8 cellular contexts compared by ENCODE assay signal in genomic region chr13:100089633-100090032, GRCh38. TPM values are rescaled to one million over a fixed set of nuclear protein-coding genes. Genes with fewer than 3 reads are reported as not detected.
DNase-seq lines count a peak whose midpoint lies in the region; ATAC-seq, FAIRE-seq and TF ChIP-seq lines count a peak whose summit lies in the region.

No MANE protein-coding gene starts in this region.

- H3K27me3 ChIP-seq in stomach = no peaks in the 10 kb centered on the region

- FAIRE-seq in A549 (lab: Jason Lieb, UNC) = no peak

- H3K27ac ChIP-seq in A549 = peak overlapping the region; percentile 74 to 92
- peak overlapping the region; percentile 86 to 92 (median 91) for H3K27ac ChIP-seq in stomach

- peak overlapping the region; percentile 83 to 92 for H3K27ac Mint-ChIP-seq in activated naive CD4-positive, alpha-beta T cell treated with anti-CD3 and anti-CD28 coated beads, Interleukin-2, amount 50 U/mL, for 72 hours

- no peaks in the 10 kb centered on the region for H3K9me3 Mint-ChIP-seq in activated naive CD4-positive, alpha-beta T cell treated with anti-CD3 and anti-CD28 coated beads, Interleukin-2, amount 50 U/mL, for 72 hours

- H3K4me2 ChIP-seq in A549 = peak overlapping the region; percentile 76

- H3K4me1 ChIP-seq in A549 (peaks cover 17% of the 10 kb centered on the region; the same call in 2 of the 3 replicates), stomach (peaks cover 16 to 57% (median 45%) of the 10 kb centered on the region in 4 donors)

- TF ChIP-seq POLR2A in A549 (IDR thresholded peaks at IDR 0.05; ENCODE audit: low read length) (no peak), stomach (IDR thresholded peaks at IDR 0.05) (no peak)

- H3K36me3 ChIP-seq in stomach = peaks cover 0 to 9% (median 0%) of the 10 kb centered on the region in 4 donors

- TF ChIP-seq RAD21 in A549 (conservative IDR thresholded peaks at IDR 0.05 in 1 of 2, IDR thresholded peaks at IDR 0.05 in 1 of 2) = no peak

- no peaks in the 10 kb centered on the region for H3K9me3 ChIP-seq in A549
- H3K9me3 ChIP-seq in stomach = no peaks in the 10 kb centered on the region

- CTCF ChIA-PET in A549 (lab: Yijun Ruan, JAX) = interaction anchor here (1.5 kb wide), 1 partner anchor 173 kb away, joined by 3 read pairs; no protein-coding TSS in a partner anchor

- H3K4me3 ChIP-seq in A549 (peak overlapping the region; percentile 95), stomach (peak overlapping the region; percentile 77 to 94 (median 79))

- intact Hi-C loops in stomach (cut with DNase I; ENCODE audit: low total_unique reads) = no loop called here

- TF ChIP-seq CTCF in A549 (IDR thresholded peaks at IDR 0.05) (no peak), stomach (IDR thresholded peaks at IDR 0.05) (no peak)

- POLR2A ChIA-PET in A549 (lab: Yijun Ruan, JAX) = interaction anchor here (1.4 to 1.7 kb wide), 2 partner anchors 42 to 109 kb away, joined by 3 to 15 read pairs; partner anchors contain the start of gene ZIC2

- WGBS in A549 (ENCODE audit: missing lambda C conversion rate) = 3% methylated on average over 5 of the region's 5 CpGs
- 1 to 5% (median 1%) methylated on average over 5 of the region's 5 CpGs for WGBS in stomach, 5 donors

- no peaks in the 10 kb centered on the region for H3K36me3 Mint-ChIP-seq in activated naive CD4-positive, alpha-beta T cell treated with anti-CD3 and anti-CD28 coated beads, Interleukin-2, amount 50 U/mL, for 72 hours

- TF ChIP-seq EP300 in A549 (IDR thresholded peaks at IDR 0.05) = no peak
- no peak for TF ChIP-seq EP300 in stomach (IDR thresholded peaks at IDR 0.05)

- DNase-seq in A549 (ENCODE audit: low read depth in 1 of 2, low spot score in 1 of 2) (no peak), iris pigment epithelial cell (ENCODE audit: low read depth) (peak; percentile 43), stomach (no peak), middle frontal gyrus (ENCODE audit: extremely low spot score, low spot score) (no peak), NCI-H2227 treated with DMSO at 0.1 percent for 48 hours (lab: John Stamatoyannopoulos, UW) (no peak)
- no peak for DNase-seq in activated naive CD4-positive, alpha-beta T cell treated with anti-CD3 and anti-CD28 coated beads, Interleukin-2, amount 50 U/mL, for 72 hours (ENCODE audit: low spot score in 2 of 2)

- peak in 1 of 2 experiments; percentile 5; a peak in 3 of 6 replicates for ATAC-seq in A549
- peak; percentile 35 for ATAC-seq in GM18502 (IDR thresholded peaks at IDR 0.05; ENCODE audit: poor library complexity, unreplicated experiment)
- ATAC-seq in HG03175 (IDR thresholded peaks at IDR 0.05; ENCODE audit: unreplicated experiment) = peak; percentile 37
- peak; percentile 57 to 64 for ATAC-seq in activated naive CD4-positive, alpha-beta T cell treated with anti-CD3 and anti-CD28 coated beads, Interleukin-2, amount 50 U/mL, for 72 hours

TF ChIP-seq in A549, 52 proteins besides CTCF, POLR2A, EP300 and RAD21:
- no peak for TF ChIP-seq CBX8 (IDR thresholded peaks at IDR 0.05)
- no peak for TF ChIP-seq HOXB13 (CRISPR knock-in tag; IDR thresholded peaks at IDR 0.05; ENCODE audit: low read depth)
- no peak for TF ChIP-seq USF2 (IDR thresholded peaks at IDR 0.05)
- no peak for TF ChIP-seq FOSB (CRISPR knock-in tag; IDR thresholded peaks at IDR 0.05)
- no peak for TF ChIP-seq CHD2 (IDR thresholded peaks at IDR 0.05; ENCODE audit: low read length, partially characterized antibody)
- no peak for TF ChIP-seq HES2 (IDR thresholded peaks at IDR 0.05)
- TF ChIP-seq JUN (IDR thresholded peaks at IDR 0.05) = no peak
- TF ChIP-seq EHMT2 (IDR thresholded peaks at IDR 0.05; ENCODE audit: low read depth) = no peak
- no peak for TF ChIP-seq ESRRA (IDR thresholded peaks at IDR 0.05; ENCODE audit: borderline replicate concordance, low read length)
- TF ChIP-seq BHLHE40 (IDR thresholded peaks at IDR 0.05; ENCODE audit: low read depth, low read length) = no peak
- no peak for TF ChIP-seq PHF8 (IDR thresholded peaks at IDR 0.05; ENCODE audit: borderline replicate concordance, low read depth)
- no peak for TF ChIP-seq ELK1 (IDR thresholded peaks at IDR 0.05; ENCODE audit: low read depth, low read length)
- TF ChIP-seq NPAS2 (CRISPR knock-in tag; IDR thresholded peaks at IDR 0.05; ENCODE audit: borderline replicate concordance) = no peak
- no peak for TF ChIP-seq ZFP36 (IDR thresholded peaks at IDR 0.05; ENCODE audit: borderline replicate concordance, partially characterized antibody)
- no peak for TF ChIP-seq TFCP2L1 (CRISPR knock-in tag; IDR thresholded peaks at IDR 0.05)
- TF ChIP-seq JUNB (IDR thresholded peaks at IDR 0.05) = no peak
- no peak for TF ChIP-seq SMC3 (IDR thresholded peaks at IDR 0.05)

RNA-seq across cellular contexts. Expression of gene PCCA, which starts 0.7 kb away (rescaled TPM):
- polyA plus RNA-seq in A549 (2011; rRNA removed) = 13.2 and 16.3 TPM in 2 replicates
- 3.5 and 3.6 TPM in 2 replicates for polyA plus RNA-seq in A549 (2012; cell fraction: cytosol; rRNA removed)
- polyA plus RNA-seq in A549 (2012; cell fraction: nucleus; rRNA removed) = 2.7 and 5.4 TPM in 2 replicates
- polyA plus RNA-seq in A549 (2017; fragmentation: RNase III; extraction: RNeasy Plus Mini Kit Qiagen cat#74134 plus additional on column Dnase treatment) = 12.9 to 13.7 TPM (median 12.9 TPM) in 3 replicates
- 9.3 and 9.9 TPM in 2 replicates for polyA minus RNA-seq in A549 (2011; rRNA and poly(A)+ RNA removed)
- 10 to 100 TPM; 10.9 to 12.6 TPM for total RNA-seq in activated naive CD4-positive, alpha-beta T cell treated with anti-CD3 and anti-CD28 coated beads, Interleukin-2, amount 50 U/mL, for 72 hours
- total RNA-seq in stomach = 100 to 1,000 TPM in 3 of 5 donors, 10 to 100 TPM in 2; 76.4 to 140 (median 114) TPM
- polyA plus RNA-seq in stomach = 10 to 100 TPM; 31.4 to 42.6 (median 33.1) TPM

Comparison
In these comparisons a context has a peak if more than half of its experiments do, and no peak if none do; other contexts are left out.
1. RNA of gene PCCA, which starts 0.7 kb away (total RNA-seq): 76.4 to 140 TPM in stomach; 10.9 to 12.6 TPM in activated naive CD4-positive, alpha-beta T cell treated with anti-CD3 and anti-CD28 coated beads, Interleukin-2, amount 50 U/mL, for 72 hours; every median in the first group is over 4 times any median in the second.